In genomic region chr4:16721618-16722291, GRCh38 we compare ENCODE assay signal across 12 cellular contexts.
DNase-seq lines count a peak whose midpoint lies in the region; ATAC-seq, FAIRE-seq and TF ChIP-seq lines count a peak whose summit lies in the region.
"Had no signal": no experiment of that assay in that cellular context is flagged by ENCODE, and none has a peak within 500 bp of the region (broad histone marks: within the 10 kb centered on the region; RNA-seq: fewer than 3 reads in every experiment).

No MANE protein-coding gene starts in this region.

- no peaks in the 10 kb centered on the region for H3K4me1 ChIP-seq in kidney (ENCODE audit: control insufficient read depth in 1 of 2, insufficient read depth in 1 of 2, low read depth in 1 of 2, low read length in 2 of 2)
- no peaks in the 10 kb centered on the region for H3K4me1 ChIP-seq in sigmoid colon

- no peak overlapping the region for H3K9ac ChIP-seq in kidney (ENCODE audit: low read length in 2 of 2)

- H3K4me3 ChIP-seq in kidney (ENCODE audit: low read length in 2 of 2) (peak overlapping the region; percentile 7 to 18), sigmoid colon (no peak overlapping the region)

- TF ChIP-seq EP300 in sigmoid colon (IDR thresholded peaks at IDR 0.05) = no peak

- no peak overlapping the region for H3K27ac ChIP-seq in kidney (ENCODE audit: low read depth in 2 of 2, low read length in 2 of 2)
- no peak overlapping the region for H3K27ac ChIP-seq in sigmoid colon

- peak; percentile 39 for FAIRE-seq in kidney (lab: Jason Lieb, UNC)

- H3K27me3 ChIP-seq in sigmoid colon = no peaks in the 10 kb centered on the region

- ATAC-seq in Right ventricle myocardium superior (ENCODE audit: poor library complexity) (peak; percentile 64), HG02610 (IDR thresholded peaks at IDR 0.05; ENCODE audit: unreplicated experiment) (no peak)
- ATAC-seq: activated naive CD4-positive, alpha-beta T cell treated with anti-CD3 and anti-CD28 coated beads, Interleukin-2, amount 50 U/mL, for 72 hours had no signal

- no peak for TF ChIP-seq CTCF in kidney (IDR thresholded peaks at IDR 0.05; ENCODE audit: borderline replicate concordance, extremely low read depth, insufficient read depth)
- TF ChIP-seq CTCF in sigmoid colon (IDR thresholded peaks at IDR 0.05) = no peak
- TF ChIP-seq CTCF in GM10248 (IDR thresholded peaks at IDR 0.05; ENCODE audit: control extremely low read depth, extremely low read depth, low read depth, missing control alignments) = no peak

- no peaks in the 10 kb centered on the region for H3K36me3 ChIP-seq in kidney (ENCODE audit: control insufficient read depth in 1 of 2, insufficient read depth in 2 of 2, low read length in 2 of 2)
- H3K36me3 ChIP-seq in sigmoid colon = no peaks in the 10 kb centered on the region

- H3K9me3 ChIP-seq in kidney (ENCODE audit: control insufficient read depth in 1 of 2, low read length in 2 of 2) = no peaks in the 10 kb centered on the region
- H3K9me3 ChIP-seq in sigmoid colon = peaks cover 0 to 5% (median 0%) of the 10 kb centered on the region in 4 donors

- CTCF ChIA-PET in GM10248 (lab: Yijun Ruan, JAX) = interaction anchor here (0.9 kb wide), 1 partner anchor 9 kb away, joined by 3 read pairs; no protein-coding TSS in a partner anchor

- POLR2A ChIA-PET in GM10248 (lab: Yijun Ruan, JAX) = no interaction called here

- TF ChIP-seq POLR2A in sigmoid colon (IDR thresholded peaks at IDR 0.05) = no peak

- intact Hi-C loops in Right ventricle myocardium superior (cut with DNase I) (no loop called here), cardiac septum (cut with DNase I) (no loop called here), kidney (cut with DNase I) (no loop called here), sigmoid colon (cut with DNase I) (no loop called here)

- DNase-seq in Right ventricle myocardium superior (no peak), cardiac septum (ENCODE audit: low spot score) (no peak), astrocyte of the hippocampus (ENCODE audit: low read depth, low spot score) (peak; percentile 50), kidney (no peak), sigmoid colon (no peak), ecto neural progenitor cell (ENCODE audit: low spot score) (no peak), GM10248 (ENCODE audit: extremely low spot score) (no peak)
- DNase-seq: activated CD4-positive, alpha-beta T cell treated with anti-CD3 and anti-CD28 coated beads, Interleukin-2, amount 50 U/mL, for 48 hours; NCI-H2029; SHP77 had no signal

- whole genome bisulfite sequencing in sigmoid colon, 2 donors = 14 to 52% methylated on average over 4 of the region's 4 CpGs

Comparison
In these comparisons a context has a peak if more than half of its experiments do, and no peak if none do; other contexts are left out.
1. H3K4me3 ChIP-seq: peak in kidney (2 of 2); none in sigmoid colon (0 of 4).